ENCODE assay signal across 22 cellular contexts in genomic region chr1:64822621-64823020, GRCh38.
DNase-seq lines count a peak whose midpoint lies in the region; ATAC-seq and TF ChIP-seq lines count a peak whose summit lies in the region.
"Had no signal": no experiment of that assay in that cellular context is flagged by ENCODE, and none has a peak within 500 bp of the region (broad histone marks: within the 10 kb centered on the region; RNA-seq: fewer than 3 reads in every experiment).

No MANE protein-coding gene starts in this region.

- no peak overlapping the region for H2AFZ ChIP-seq in IMR-90 (replicated peaks; ENCODE audit: low read length, poor library complexity)

- H3K9me3 ChIP-seq in IMR-90 (ENCODE audit: control insufficient read depth, insufficient read depth, low read length), result no peaks in the 10 kb centered on the region
- H3K9me3 ChIP-seq: neutrophil, thoracic aorta had no signal

- dilution Hi-C loops in IMR-90 (cut with HindIII; ENCODE audit: low sequenced_read_pairs, unreplicated experiment), result no loop called here

- no peak overlapping the region for H4K91ac ChIP-seq in IMR-90 (ENCODE audit: insufficient read depth, low read depth, low read length)

- H3K4me3 ChIP-seq in IMR-90 (ENCODE audit: insufficient read depth, low read depth, low read length), result no peak overlapping the region
- no peak overlapping the region for H3K4me3 ChIP-seq in cardiac fibroblast (replicated peaks in 1 of 2; ENCODE audit: low read depth in 2 of 2, low read length in 2 of 2)
- H3K4me3 ChIP-seq in fibroblast of villous mesenchyme (ENCODE audit: low read depth, low read length), result no peak overlapping the region
- H3K4me3 ChIP-seq: smooth muscle cell, thoracic aorta had no signal

- no peak for TF ChIP-seq RAD21 in IMR-90 (IDR thresholded peaks at IDR 0.05; ENCODE audit: low read length)

- no peak overlapping the region for H3K18ac ChIP-seq in IMR-90 (ENCODE audit: low read depth, low read length)

- no peak overlapping the region for H3K9ac ChIP-seq in IMR-90 (ENCODE audit: low read depth, low read length)

- CTCF ChIA-PET in IMR-90 (lab: Yijun Ruan, JAX), result no interaction called here

- no peak overlapping the region for H3K27ac ChIP-seq in IMR-90 (ENCODE audit: insufficient read depth, low read length)
- H3K27ac ChIP-seq: neutrophil had no signal

- TF ChIP-seq CTCF in IMR-90 (conservative IDR thresholded peaks at IDR 0.05; ENCODE audit: low read depth, low read length) (no peak), cardiac fibroblast (IDR thresholded peaks at IDR 0.05; ENCODE audit: low read depth, low read length) (no peak), fibroblast of villous mesenchyme (IDR thresholded peaks at IDR 0.05; ENCODE audit: insufficient read depth, low read depth, low read length) (no peak)

- no peak for TF ChIP-seq POLR2A in IMR-90 (IDR thresholded peaks at IDR 0.05; ENCODE audit: low read depth, low read length)
- no peak for TF ChIP-seq POLR2A in GM18505 (IDR thresholded peaks at IDR 0.05; ENCODE audit: borderline replicate concordance, extremely low read depth, insufficient read depth, insufficient read length)

- H2AK9ac ChIP-seq in IMR-90 (replicated peaks; ENCODE audit: low read depth, low read length, poor library complexity), result no peak overlapping the region

- intact Hi-C loops in IMR-90 (cut with micrococcal nuclease), result no loop called here
- intact Hi-C loops in sciatic nerve (cut with DNase I), result loop anchor here (10.0 kb wide), 1 partner anchor 138 kb away; no protein-coding TSS in a partner anchor

- H3K9me1 ChIP-seq in IMR-90 (ENCODE audit: insufficient read depth, low read length), result no peaks in the 10 kb centered on the region

- H2AK5ac ChIP-seq in IMR-90 (ENCODE audit: low read depth, low read length), result no peak overlapping the region

- ATAC-seq in IMR-90 (ENCODE audit: low read depth), result peak; percentile 35; the same call in 1 of the 2 replicates
- no peak for ATAC-seq in GM21528 (IDR thresholded peaks at IDR 0.05; ENCODE audit: low FRiP score, unreplicated experiment)
- ATAC-seq in sciatic nerve, result no peak
- no peak for ATAC-seq in GM18505 (IDR thresholded peaks at IDR 0.05; ENCODE audit: unreplicated experiment)

- no peak overlapping the region for H3K4me2 ChIP-seq in IMR-90 (ENCODE audit: low read depth, low read length)
- H3K4me2 ChIP-seq: smooth muscle cell had no signal

- H2BK20ac ChIP-seq in IMR-90 (ENCODE audit: low read depth, low read length), result no peak overlapping the region

- H4K20me1 ChIP-seq in IMR-90 (ENCODE audit: insufficient read depth, low read length), result no peaks in the 10 kb centered on the region

- H3K27me3 ChIP-seq in IMR-90 (ENCODE audit: control insufficient read depth, insufficient read depth, low read length), result no peaks in the 10 kb centered on the region
- H3K27me3 ChIP-seq: neutrophil had no signal

- POLR2A ChIA-PET in IMR-90 (lab: Charles Lee; ENCODE audit: unreplicated experiment), result no interaction called here

- H3K4ac ChIP-seq in IMR-90 (ENCODE audit: low read depth, low read length), result no peak overlapping the region

- H4K8ac ChIP-seq in IMR-90 (ENCODE audit: low read depth in 2 of 2, low read length in 2 of 2), result no peak overlapping the region

- no peaks in the 10 kb centered on the region for H3K79me1 ChIP-seq in IMR-90 (ENCODE audit: low read depth in 1 of 2, low read length in 2 of 2)

- no peak overlapping the region for H3K14ac ChIP-seq in IMR-90 (replicated peaks; ENCODE audit: low read depth, low read length)

- peaks cover 6% of the 10 kb centered on the region; the same call in 1 of the 2 replicates for H3K4me1 ChIP-seq in IMR-90 (ENCODE audit: control insufficient read depth, insufficient read depth, low read length)

- H3K36me3 ChIP-seq in IMR-90 (ENCODE audit: control insufficient read depth, insufficient read depth, low read length), result no peaks in the 10 kb centered on the region
- H3K36me3 ChIP-seq: neutrophil, thoracic aorta had no signal

- WGBS in IMR-90 (ENCODE audit: extremely low coverage in 2 of 2, insufficient read length in 1 of 2), 2 experiments, result no CpG with 5 or more reads among the region's 1 CpG

- H2BK120ac ChIP-seq in IMR-90 (ENCODE audit: low read depth, low read length), result no peak overlapping the region

- H3K56ac ChIP-seq in IMR-90 (ENCODE audit: extremely low read depth, insufficient read depth, low read length), result no peak overlapping the region

- H3K23ac ChIP-seq in IMR-90 (ENCODE audit: low read depth, low read length), result no peak overlapping the region

- DNase-seq in EL, result peak; percentile 55
- DNase-seq in IMR-90, result peak; percentile 35
- peak; percentile 30 to 64 for DNase-seq in cardiac fibroblast (ENCODE audit: low read depth in 2 of 2)
- DNase-seq in fibroblast of villous mesenchyme (ENCODE audit: low read depth), result peak; percentile 47
- no peak for DNase-seq in RPMI8226
- DNase-seq in sciatic nerve (ENCODE audit: low spot score), result no peak
- DNase-seq: activated T-cell treated with anti-CD3 and anti-CD28 coated beads, Interleukin-2, amount 50 U/mL, for 48 hours; CD4-positive, CD25-positive, alpha-beta regulatory T cell; NCI-H1105 treated with DMSO at 0.1 percent for 48 hours; NCI-H2029 treated with DMSO at 0.1 percent for 48 hours; NCI-H345; NCI-H774; OCI-M1; SIG-M5; stimulated activated CD4-positive, alpha-beta T cell treated with anti-CD3 and anti-CD28 coated beads, Interleukin-2, amount 100 ng/mL, for 48 hours; stimulated activated naive CD4-positive, alpha-beta T cell; T-helper 1 cell had no signal

- no peak overlapping the region for H2BK5ac ChIP-seq in IMR-90 (ENCODE audit: low read depth, low read length, poor library complexity, severe bottlenecking)

- BruUV-seq in IMR-90 (replicated peaks; lab: Mats Ljungman, UMichigan), result no TSS peak

- H2BK15ac ChIP-seq in IMR-90 (ENCODE audit: low read depth, low read length), result no peak overlapping the region

- no peak overlapping the region for H4K5ac ChIP-seq in IMR-90 (ENCODE audit: low read depth, low read length)

- in situ Hi-C loops in IMR-90 (cut with MboI; ENCODE audit: low sequenced_read_pairs), result loop anchor here (5.0 to 10.0 kb wide), 2 partner anchors 128 to 555 kb away; no protein-coding TSS in a partner anchor

TF ChIP-seq in IMR-90, 13 proteins besides CTCF, POLR2A, EP300 and RAD21:
- TF ChIP-seq ELK1 (IDR thresholded peaks at IDR 0.05; ENCODE audit: borderline replicate concordance, low read depth, low read length), result no peak
- no peak for TF ChIP-seq SMC3 (IDR thresholded peaks at IDR 0.05; ENCODE audit: low read depth, low read length)
- TF ChIP-seq MAFK (IDR thresholded peaks at IDR 0.05; ENCODE audit: low read depth, low read length), result no peak
- TF ChIP-seq CEBPB (IDR thresholded peaks at IDR 0.05; ENCODE audit: low read depth, low read length), result peak; percentile 7; the same call in 1 of the 2 replicates
- no peak for TF ChIP-seq FOS (IDR thresholded peaks at IDR 0.05; ENCODE audit: low read depth, low read length)
- TF ChIP-seq CHD1 (IDR thresholded peaks at IDR 0.05; ENCODE audit: low read depth, low read length), result no peak
- TF ChIP-seq, protein P1, sequence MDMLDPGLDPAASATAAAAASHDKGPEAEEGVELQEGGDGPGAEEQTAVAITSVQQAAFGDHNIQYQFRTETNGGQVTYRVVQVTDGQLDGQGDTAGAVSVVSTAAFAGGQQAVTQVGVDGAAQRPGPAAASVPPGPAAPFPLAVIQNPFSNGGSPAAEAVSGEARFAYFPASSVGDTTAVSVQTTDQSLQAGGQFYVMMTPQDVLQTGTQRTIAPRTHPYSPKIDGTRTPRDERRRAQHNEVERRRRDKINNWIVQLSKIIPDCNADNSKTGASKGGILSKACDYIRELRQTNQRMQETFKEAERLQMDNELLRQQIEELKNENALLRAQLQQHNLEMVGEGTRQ (IDR thresholded peaks at IDR 0.05; ENCODE audit: low read depth, low read length), result peak; percentile 44; the same call in 1 of the 2 replicates
- TF ChIP-seq RFX5 (IDR thresholded peaks at IDR 0.05; ENCODE audit: low read depth, low read length), result no peak
- peak; percentile 62; the same call in 1 of the 2 replicates for TF ChIP-seq BHLHE40 (IDR thresholded peaks at IDR 0.05; ENCODE audit: low read depth, low read length)
- no peak for TF ChIP-seq MXI1 (IDR thresholded peaks at IDR 0.05; ENCODE audit: borderline replicate concordance, low read depth, low read length)
- TF ChIP-seq NFE2L2 (IDR thresholded peaks at IDR 0.05; ENCODE audit: low read depth, low read length), result no peak

Comparison
In these comparisons a context has a peak if more than half of its experiments do, and no peak if none do; other contexts are left out.
1. DNase-seq: peak in EL (single experiment), IMR-90 (single experiment), cardiac fibroblast (2 of 2) and fibroblast of villous mesenchyme (single experiment); none in RPMI8226 (single experiment) and sciatic nerve (single experiment).